Comparison of ENCODE assay signal across 8 cellular contexts in the genomic region with DNA sequence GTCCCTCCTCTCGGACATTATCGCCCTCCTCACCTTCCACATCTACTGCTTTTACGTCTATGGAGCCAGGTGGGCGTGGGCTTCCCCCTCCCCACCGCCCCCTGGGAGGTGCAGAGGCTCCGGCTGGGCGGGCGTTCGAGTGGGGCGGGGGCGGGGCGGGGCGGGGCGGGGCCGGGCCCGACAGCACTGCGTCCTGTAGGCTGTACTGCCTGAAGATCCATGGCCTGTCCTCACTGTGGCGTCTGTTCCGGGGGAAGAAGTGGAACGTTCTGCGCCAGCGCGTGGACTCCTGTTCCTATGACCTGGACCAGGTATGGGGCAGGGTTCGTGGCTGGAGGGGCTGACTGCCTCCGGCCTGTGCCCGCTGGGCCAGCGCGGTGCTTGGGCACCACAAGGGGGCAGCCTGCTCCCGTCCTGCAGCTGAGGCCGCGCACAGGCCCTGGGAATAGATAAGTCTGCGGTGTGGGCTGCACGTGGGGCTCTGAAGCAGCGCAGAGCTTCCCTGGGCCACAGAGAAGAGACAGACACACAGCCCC. TPM values are rescaled to one million over a fixed set of nuclear protein-coding genes. Genes with fewer than 3 reads are reported as not detected.
DNase-seq lines count a peak whose midpoint lies in the region; ATAC-seq and TF ChIP-seq lines count a peak whose summit lies in the region.

No MANE protein-coding gene starts in this region.

- TF ChIP-seq POLR2A in right lobe of liver (IDR thresholded peaks at IDR 0.05): no peak

- 0 out of 2 replicates have a peak, but pooled peaks cover under 1% of the 10 kb centered on the region for H3K79me2 ChIP-seq in DND-41 (ENCODE audit: insufficient read depth, low read length)

- no peak overlapping the region for H3K9ac ChIP-seq in DND-41 (ENCODE audit: low read depth, low read length)

- H3K27me3 ChIP-seq in DND-41 (ENCODE audit: insufficient read depth, low read length, poor library complexity) (no peaks in the 10 kb centered on the region), right lobe of liver (no peaks in the 10 kb centered on the region)

- peaks cover 12% of the 10 kb centered on the region for H4K20me1 ChIP-seq in DND-41 (ENCODE audit: insufficient read depth, low read length)

- ATAC-seq in DND-41 (ENCODE audit: insufficient read depth, low read depth): peak; percentile 53
- ATAC-seq in right lobe of liver: peak; percentile 82 to 84 (median 83)
- ATAC-seq in HG02840 (IDR thresholded peaks at IDR 0.05; ENCODE audit: low FRiP score, unreplicated experiment): no peak

- H3K4me1 ChIP-seq in DND-41 (ENCODE audit: insufficient read depth, low read length): no peaks in the 10 kb centered on the region
- H3K4me1 ChIP-seq in right lobe of liver: peaks cover 0 to 12% (median 0%) of the 10 kb centered on the region in 4 donors

- 12% methylated on average over 12 of the region's 34 CpGs for whole genome bisulfite sequencing in right lobe of liver (ENCODE audit: insufficient coverage, low coverage, low lambda C conversion rate, missing lambda C conversion rate)

- intact Hi-C loops in right lobe of liver (cut with DNase I): no loop called here

- no peak for TF ChIP-seq EP300 in Ishikawa (IDR thresholded peaks at IDR 0.05; ENCODE audit: borderline replicate concordance)

- no peak overlapping the region for H2AFZ ChIP-seq in DND-41 (ENCODE audit: low read depth, low read length)

- H3K4me2 ChIP-seq in DND-41 (ENCODE audit: insufficient read depth, low read length): no peak overlapping the region

- H3K36me3 ChIP-seq in DND-41 (ENCODE audit: insufficient read depth, low read length) (peaks cover 51% of the 10 kb centered on the region), right lobe of liver (no peaks in the 10 kb centered on the region)

- H3K27ac ChIP-seq in DND-41 (ENCODE audit: low read length) (no peak overlapping the region), right lobe of liver (no peak overlapping the region)

- no peak overlapping the region for H3K4me3 ChIP-seq in DND-41 (ENCODE audit: low read depth in 1 of 2, low read length in 2 of 2)
- no peak overlapping the region for H3K4me3 ChIP-seq in WI38 (ENCODE audit: low read depth, low read length)
- H3K4me3 ChIP-seq in choroid plexus epithelial cell (ENCODE audit: low read depth, low read length): peak overlapping the region; percentile 25
- H3K4me3 ChIP-seq in right lobe of liver: no peak overlapping the region

- TF ChIP-seq CTCF in DND-41 (IDR thresholded peaks at IDR 0.05; ENCODE audit: borderline replicate concordance, extremely low read depth, low read length, poor library complexity, severe bottlenecking): peak; percentile 64
- TF ChIP-seq CTCF in WI38 (IDR thresholded peaks at IDR 0.05; ENCODE audit: low read depth, low read length): peak; percentile 83
- peak; percentile 85 for TF ChIP-seq CTCF in choroid plexus epithelial cell (conservative IDR thresholded peaks at IDR 0.05; ENCODE audit: low read depth, low read length)
- TF ChIP-seq CTCF in right lobe of liver (IDR thresholded peaks at IDR 0.05): peak; percentile 85 to 96 (median 94)

- H3K9me3 ChIP-seq in DND-41 (ENCODE audit: insufficient read depth, low read length, severe bottlenecking): no peaks in the 10 kb centered on the region
- H3K9me3 ChIP-seq in right lobe of liver: no peaks in the 10 kb centered on the region

- peak; percentile 25 for DNase-seq in DND-41
- peak; percentile 85 for DNase-seq in choroid plexus epithelial cell (ENCODE audit: low read depth)
- peak; percentile 80 to 83 (median 82) for DNase-seq in right lobe of liver
- DNase-seq in stimulated activated CD8-positive, alpha-beta memory T cell treated with anti-CD3 and anti-CD28 coated beads, Interleukin-12 subunit alpha, Interleukin-12 subunit beta, amount 100 ng/mL, for 1 hour (ENCODE audit: low read depth): peak; percentile 34
- DNase-seq in hippocampal formation (lab: John Stamatoyannopoulos, UW): no peak

- TF ChIP-seq RAD21 in Ishikawa (IDR thresholded peaks at IDR 0.05; ENCODE audit: low read depth): peak; percentile 62; the same call in 1 of the 2 replicates

TF ChIP-seq in Ishikawa, 13 proteins besides CTCF, POLR2A, EP300 and RAD21:
- TF ChIP-seq FOXM1 (IDR thresholded peaks at IDR 0.05; ENCODE audit: borderline replicate concordance, low read depth): no peak
- no peak for TF ChIP-seq TAF1 (IDR thresholded peaks at IDR 0.05; ENCODE audit: low read depth)
- TF ChIP-seq ZBTB7A (IDR thresholded peaks at IDR 0.05; ENCODE audit: low read depth): no peak
- TF ChIP-seq NFIC (IDR thresholded peaks at IDR 0.05): no peak
- TF ChIP-seq REST (IDR thresholded peaks at IDR 0.05; ENCODE audit: low read depth): no peak
- TF ChIP-seq EGR1 (IDR thresholded peaks at IDR 0.05): no peak
- no peak for TF ChIP-seq USF1 (IDR thresholded peaks at IDR 0.05)
- TF ChIP-seq YY1 (IDR thresholded peaks at IDR 0.05; ENCODE audit: low read depth): no peak
- TF ChIP-seq, protein P1, sequence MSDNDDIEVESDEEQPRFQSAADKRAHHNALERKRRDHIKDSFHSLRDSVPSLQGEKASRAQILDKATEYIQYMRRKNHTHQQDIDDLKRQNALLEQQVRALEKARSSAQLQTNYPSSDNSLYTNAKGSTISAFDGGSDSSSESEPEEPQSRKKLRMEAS (IDR thresholded peaks at IDR 0.05): no peak
- no peak for TF ChIP-seq CREB1 (IDR thresholded peaks at IDR 0.05; ENCODE audit: low read depth)
- TF ChIP-seq TEAD4 (IDR thresholded peaks at IDR 0.05): no peak
- TF ChIP-seq TCF12 (IDR thresholded peaks at IDR 0.05; ENCODE audit: low read depth): no peak
- no peak for TF ChIP-seq CEBPB (IDR thresholded peaks at IDR 0.05)

RNA-seq across cellular contexts. Expression of gene PIGQ, which starts 9.2 kb away (rescaled TPM):
- 10 to 100 TPM; 19.5 to 32.0 (median 27.8) TPM for total RNA-seq in right lobe of liver

RNA-seq across cellular contexts. Expression of gene RAB40C, which starts 10.9 kb away (rescaled TPM):
- 10 to 100 TPM in 5 of 6 experiments, 1 to 10 TPM in 1; 10.0 to 14.1 (median 12.0) TPM for total RNA-seq in right lobe of liver

RNA-seq across cellular contexts. Expression of gene NHLRC4, which starts 12.1 kb away (rescaled TPM):
- total RNA-seq in right lobe of liver: under 1 TPM in 5 of 6 experiments, not detected in 1; 0.12 to 0.33 (median 0.28) TPM

RNA-seq across cellular contexts. Expression of gene PRR35, which starts 18.7 kb away (rescaled TPM):
- not detected for total RNA-seq in right lobe of liver

RNA-seq across cellular contexts. Expression of gene CAPN15, which starts 51.4 kb away (rescaled TPM):
- 10 to 100 TPM; 17.3 to 34.3 (median 23.3) TPM for total RNA-seq in right lobe of liver

Comparison
In these comparisons a context has a peak if more than half of its experiments do, and no peak if none do; other contexts are left out.
1. DNase-seq: peak in DND-41 (single experiment), choroid plexus epithelial cell (single experiment), right lobe of liver (3 of 3) and stimulated activated CD8-positive, alpha-beta memory T cell treated with anti-CD3 and anti-CD28 coated beads, Interleukin-12 subunit alpha, Interleukin-12 subunit beta, amount 100 ng/mL, for 1 hour (single experiment); none in hippocampal formation (0 of 2).
2. Peak in every context shown above with its lines, with median percentiles within 50 percentile points of each other: CTCF ChIP-seq.